1 cellular context compared by ENCODE assay signal in the genomic region with DNA sequence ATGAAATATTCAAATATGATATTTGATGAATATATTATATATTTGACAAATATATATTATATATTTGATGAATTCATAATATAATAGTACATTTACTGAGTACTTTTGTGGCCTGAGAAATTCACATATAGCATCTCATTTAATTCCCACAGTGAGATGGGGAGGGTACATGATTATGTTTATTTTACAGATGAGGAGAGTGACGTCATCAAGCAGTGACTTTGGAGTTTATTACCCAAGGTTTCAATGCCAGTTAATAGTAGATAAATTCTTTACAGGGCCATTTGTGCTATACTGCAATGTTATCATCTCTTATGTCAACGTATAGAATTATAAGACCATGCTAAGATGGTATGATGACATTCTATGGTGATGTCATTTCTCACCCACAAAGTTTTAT.
TF ChIP-seq lines count a peak whose summit lies in the region.

No MANE protein-coding gene starts in this region.

TF ChIP-seq in HepG2, 621 proteins besides CTCF, POLR2A, EP300 and RAD21 (continued from another document):
- TF ChIP-seq CEBPG (CRISPR knock-in tag; IDR thresholded peaks at IDR 0.05) (no peak), SIX4 (CRISPR knock-in tag; IDR thresholded peaks at IDR 0.05) (no peak), CCDC6 (CRISPR knock-in tag; IDR thresholded peaks at IDR 0.05) (no peak), ZNF678 (CRISPR knock-in tag; IDR thresholded peaks at IDR 0.05) (no peak), ZNF274 (CRISPR knock-in tag; IDR thresholded peaks at IDR 0.05) (no peak), SCMH1 (CRISPR knock-in tag; IDR thresholded peaks at IDR 0.05; ENCODE audit: borderline replicate concordance) (no peak), CENPT (CRISPR knock-in tag; IDR thresholded peaks at IDR 0.05; ENCODE audit: low read depth) (no peak), ATF7 (IDR thresholded peaks at IDR 0.05) (peak; percentile 96), ATF7 (CRISPR knock-in tag; IDR thresholded peaks at IDR 0.05) (no peak)
